In the genomic region with DNA sequence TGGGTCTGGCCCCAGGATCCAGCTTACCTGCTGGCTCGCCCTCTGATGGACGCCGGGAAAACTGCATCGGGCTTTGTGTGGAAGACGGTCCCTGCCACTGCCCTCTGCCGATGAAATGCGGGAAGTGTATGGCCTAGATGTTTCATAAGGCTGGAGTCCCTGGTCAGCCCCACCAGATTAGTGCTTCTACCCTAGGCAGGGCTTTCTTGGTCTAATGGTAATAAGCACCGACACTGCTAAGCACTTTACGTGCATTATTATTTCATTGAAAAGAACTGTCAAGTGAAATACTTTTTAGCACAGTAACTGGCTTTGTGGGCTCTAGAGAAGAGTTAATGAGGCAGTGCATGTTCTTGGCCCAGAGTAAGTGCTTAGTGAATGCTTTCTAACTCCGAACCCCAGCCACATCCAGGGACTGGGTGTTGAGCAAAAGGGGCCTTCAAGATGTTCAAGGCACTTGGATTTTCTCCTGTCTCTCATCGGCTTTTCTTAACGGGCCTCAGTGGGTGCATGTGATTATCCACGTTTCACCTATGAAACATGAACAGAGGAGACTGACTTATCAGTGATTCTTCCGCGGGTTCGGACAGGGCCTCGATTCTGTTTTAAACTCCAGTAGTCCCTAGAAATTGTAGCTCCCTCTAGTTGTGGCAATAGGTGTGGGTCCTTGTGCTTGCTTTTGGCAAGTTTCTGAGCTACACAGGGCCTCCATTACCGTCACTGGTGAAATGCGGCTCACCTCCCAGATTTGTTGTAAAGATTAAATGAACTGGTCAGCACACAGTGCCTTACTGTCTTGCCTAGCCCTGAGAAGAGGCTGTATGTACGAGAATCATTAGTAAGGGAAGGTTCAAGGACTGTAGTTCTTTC, we compare ENCODE assay signal across 1 cellular context.
A peak's percentile ranks its signal among the peaks of the same experiment; 100 is the strongest.
TF ChIP-seq lines count a peak whose summit lies in the region.

No MANE protein-coding gene starts in this region.

TF ChIP-seq in neural cell, 6 proteins besides CTCF, POLR2A, EP300 and RAD21:
- TF ChIP-seq POLR2AphosphoS5 (IDR thresholded peaks at IDR 0.05) (peak; percentile 75), SMC3 (conservative IDR thresholded peaks at IDR 0.05; ENCODE audit: poor library complexity) (peak; percentile 89), TAF1 (IDR thresholded peaks at IDR 0.05; ENCODE audit: low read depth) (no peak), EZH2 (IDR thresholded peaks at IDR 0.05; ENCODE audit: borderline replicate concordance, insufficient read depth, low read length, poor library complexity, severe bottlenecking) (no peak), MXI1 (conservative IDR thresholded peaks at IDR 0.05; ENCODE audit: poor library complexity, severe bottlenecking) (peak; percentile 18)
- TF ChIP-seq, protein P1, sequence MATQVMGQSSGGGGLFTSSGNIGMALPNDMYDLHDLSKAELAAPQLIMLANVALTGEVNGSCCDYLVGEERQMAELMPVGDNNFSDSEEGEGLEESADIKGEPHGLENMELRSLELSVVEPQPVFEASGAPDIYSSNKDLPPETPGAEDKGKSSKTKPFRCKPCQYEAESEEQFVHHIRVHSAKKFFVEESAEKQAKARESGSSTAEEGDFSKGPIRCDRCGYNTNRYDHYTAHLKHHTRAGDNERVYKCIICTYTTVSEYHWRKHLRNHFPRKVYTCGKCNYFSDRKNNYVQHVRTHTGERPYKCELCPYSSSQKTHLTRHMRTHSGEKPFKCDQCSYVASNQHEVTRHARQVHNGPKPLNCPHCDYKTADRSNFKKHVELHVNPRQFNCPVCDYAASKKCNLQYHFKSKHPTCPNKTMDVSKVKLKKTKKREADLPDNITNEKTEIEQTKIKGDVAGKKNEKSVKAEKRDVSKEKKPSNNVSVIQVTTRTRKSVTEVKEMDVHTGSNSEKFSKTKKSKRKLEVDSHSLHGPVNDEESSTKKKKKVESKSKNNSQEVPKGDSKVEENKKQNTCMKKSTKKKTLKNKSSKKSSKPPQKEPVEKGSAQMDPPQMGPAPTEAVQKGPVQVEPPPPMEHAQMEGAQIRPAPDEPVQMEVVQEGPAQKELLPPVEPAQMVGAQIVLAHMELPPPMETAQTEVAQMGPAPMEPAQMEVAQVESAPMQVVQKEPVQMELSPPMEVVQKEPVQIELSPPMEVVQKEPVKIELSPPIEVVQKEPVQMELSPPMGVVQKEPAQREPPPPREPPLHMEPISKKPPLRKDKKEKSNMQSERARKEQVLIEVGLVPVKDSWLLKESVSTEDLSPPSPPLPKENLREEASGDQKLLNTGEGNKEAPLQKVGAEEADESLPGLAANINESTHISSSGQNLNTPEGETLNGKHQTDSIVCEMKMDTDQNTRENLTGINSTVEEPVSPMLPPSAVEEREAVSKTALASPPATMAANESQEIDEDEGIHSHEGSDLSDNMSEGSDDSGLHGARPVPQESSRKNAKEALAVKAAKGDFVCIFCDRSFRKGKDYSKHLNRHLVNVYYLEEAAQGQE (IDR thresholded peaks at IDR 0.05; ENCODE audit: borderline replicate concordance), result no peak
